In the genomic region with DNA sequence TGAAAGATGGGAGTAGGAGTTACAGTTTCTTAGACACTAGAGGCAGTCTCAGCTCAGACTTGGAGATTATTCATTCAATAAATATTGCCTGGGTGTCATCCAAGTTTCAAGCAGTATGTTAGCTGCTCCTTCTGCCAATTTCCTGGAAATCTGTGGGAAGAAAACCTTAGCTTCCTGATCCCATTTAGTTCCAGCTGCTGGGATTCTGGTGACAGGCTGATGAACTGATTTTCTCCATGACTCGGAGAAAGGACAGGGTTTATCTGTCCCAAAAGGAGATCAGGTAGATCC, we compare ENCODE assay signal across 14 cellular contexts.
DNase-seq lines count a peak whose midpoint lies in the region; ATAC-seq and TF ChIP-seq lines count a peak whose summit lies in the region.
"Had no signal": no experiment of that assay in that cellular context is flagged by ENCODE, and none has a peak within 500 bp of the region (broad histone marks: within the 10 kb centered on the region; RNA-seq: fewer than 3 reads in every experiment).

No MANE protein-coding gene starts in this region.

- H3K4me1 ChIP-seq in SJCRH30: no peaks in the 10 kb centered on the region
- no peaks in the 10 kb centered on the region for H3K4me1 ChIP-seq in right atrium auricular region
- H3K4me1 ChIP-seq: gastrocnemius medialis had no signal

- no peak overlapping the region for H3K27ac ChIP-seq in SJCRH30
- H3K27ac ChIP-seq in right atrium auricular region: no peak overlapping the region
- H3K27ac ChIP-seq: BLaER1, gastrocnemius medialis, thyroid gland had no signal

- no peaks in the 10 kb centered on the region for H3K27me3 Mint-ChIP-seq in nephron progenitor cell (ENCODE audit: low read depth, poor library complexity)
- H3K27me3 Mint-ChIP-seq: activated B cell treated with CpG ODN at 0.5 μM for 24 hours; activated naive CD8-positive, alpha-beta T cell; progenitor cell of endocrine pancreas had no signal

- H3K27me3 ChIP-seq in SJCRH30 (no peaks in the 10 kb centered on the region), right atrium auricular region (no peaks in the 10 kb centered on the region)
- H3K27me3 ChIP-seq: BLaER1, gastrocnemius medialis, thyroid gland had no signal

- TF ChIP-seq CTCF in AG09309 (IDR thresholded peaks at IDR 0.05; ENCODE audit: control insufficient read depth, insufficient read depth, low read depth, low read length, missing control alignments): no peak
- peak; percentile 32 for TF ChIP-seq CTCF in LNCaP clone FGC (IDR thresholded peaks at IDR 0.05; ENCODE audit: control insufficient read depth, extremely low read depth, insufficient read depth)
- TF ChIP-seq CTCF in cardiac fibroblast (IDR thresholded peaks at IDR 0.05; ENCODE audit: low read depth, low read length): peak; percentile 12
- no peak for TF ChIP-seq CTCF in right atrium auricular region (IDR thresholded peaks at IDR 0.05)
- TF ChIP-seq CTCF in nephron progenitor cell (IDR thresholded peaks at IDR 0.05): no peak

- H3K36me3 Mint-ChIP-seq in nephron progenitor cell (ENCODE audit: low read depth): peaks cover 41% of the 10 kb centered on the region

- H3K4me3 ChIP-seq in AG09309 (ENCODE audit: control insufficient read depth, low read depth, low read length): no peak overlapping the region
- no peak overlapping the region for H3K4me3 ChIP-seq in LNCaP clone FGC (ENCODE audit: low read depth, low read length)
- H3K4me3 ChIP-seq in cardiac fibroblast (replicated peaks in 1 of 2; ENCODE audit: low read depth in 2 of 2, low read length in 2 of 2): no peak overlapping the region
- no peak overlapping the region for H3K4me3 ChIP-seq in SJCRH30
- H3K4me3 ChIP-seq in right atrium auricular region: no peak overlapping the region
- H3K4me3 ChIP-seq: BLaER1, gastrocnemius medialis, thyroid gland had no signal

- DNase-seq in AG09309 (ENCODE audit: low read depth): peak; percentile 33
- DNase-seq in LNCaP clone FGC (ENCODE audit: low read depth): peak; percentile 91
- DNase-seq in cardiac fibroblast (ENCODE audit: low read depth in 2 of 2): peak; percentile 75 to 80
- peak; percentile 46 for DNase-seq in kidney tubule cell (ENCODE audit: low spot score)
- no peak for DNase-seq in SJCRH30
- DNase-seq in right atrium auricular region (ENCODE audit: low spot score): no peak
- DNase-seq in nephron progenitor cell: no peak
- DNase-seq: activated B cell treated with CpG ODN at 0.5 μM for 24 hours, gastrocnemius medialis had no signal

- no peak for ATAC-seq in HG02588 (IDR thresholded peaks at IDR 0.05; ENCODE audit: unreplicated experiment)
- ATAC-seq: gastrocnemius medialis had no signal

- H3K9me3 ChIP-seq in SJCRH30 (replicated peaks) (no peaks in the 10 kb centered on the region), right atrium auricular region (no peaks in the 10 kb centered on the region)
- H3K9me3 ChIP-seq: BLaER1, gastrocnemius medialis, thyroid gland had no signal

- no peaks in the 10 kb centered on the region for H3K9me3 Mint-ChIP-seq in nephron progenitor cell
- H3K9me3 Mint-ChIP-seq: activated B cell treated with CpG ODN at 0.5 μM for 24 hours had no signal

- H3K4me3 Mint-ChIP-seq in nephron progenitor cell: no peak overlapping the region
- H3K4me3 Mint-ChIP-seq: activated B cell treated with CpG ODN at 0.5 μM for 24 hours; activated naive CD8-positive, alpha-beta T cell had no signal

- H3K27ac Mint-ChIP-seq in nephron progenitor cell: no peak overlapping the region
- H3K27ac Mint-ChIP-seq: activated B cell treated with CpG ODN at 0.5 μM for 24 hours; activated naive CD8-positive, alpha-beta T cell had no signal

- peaks cover 8% of the 10 kb centered on the region for H3K4me1 Mint-ChIP-seq in nephron progenitor cell
- H3K4me1 Mint-ChIP-seq: activated B cell treated with CpG ODN at 0.5 μM for 24 hours had no signal

- H3K36me3 ChIP-seq in SJCRH30: no peaks in the 10 kb centered on the region; the same call in 1 of the 2 replicates
- H3K36me3 ChIP-seq in right atrium auricular region: peaks cover 64% of the 10 kb centered on the region

Comparison
In these comparisons a context has a peak if more than half of its experiments do, and no peak if none do; other contexts are left out.
1. DNase-seq: peak in AG09309 (single experiment), LNCaP clone FGC (single experiment), cardiac fibroblast (2 of 2) and kidney tubule cell (single experiment); none in SJCRH30 (0 of 2), right atrium auricular region (single experiment) and nephron progenitor cell (single experiment).
2. CTCF ChIP-seq: peak in LNCaP clone FGC (single experiment) and cardiac fibroblast (single experiment); none in AG09309 (single experiment), right atrium auricular region (0 of 2) and nephron progenitor cell (single experiment).